Comparison of ENCODE assay signal across 8 cellular contexts in genomic region chr7:44123190-44124003, GRCh38. TPM values are rescaled to one million over a fixed set of nuclear protein-coding genes. Genes with fewer than 3 reads are reported as not detected.
DNase-seq lines count a peak whose midpoint lies in the region; ATAC-seq and TF ChIP-seq lines count a peak whose summit lies in the region.

POLD2 (minus strand) TSS chr7:44123548; CDS start chr7:44122053, 1,495 bp downstream.

- H3K9me3 Mint-ChIP-seq in activated naive CD8-positive, alpha-beta T cell treated with anti-CD3 and anti-CD28 coated beads, Interleukin-2, amount 10 ng/mL, durations not matched to agents 7 days and 5 days, result peaks cover 2% of the 10 kb centered on the region

- WGBS in ovary, 3 donors, result 0 to 1% (median 0%) methylated on average over 66 to 86 of the region's 86 CpGs
- WGBS in thyroid gland, 2 donors, result 1% methylated on average over 28 to 37 of the region's 86 CpGs

- peaks cover 4% of the 10 kb centered on the region for H3K4me1 ChIP-seq in ovary (ENCODE audit: insufficient read depth)
- peaks cover 6 to 9% of the 10 kb centered on the region in 2 donors for H3K4me1 ChIP-seq in thyroid gland

- no peaks in the 10 kb centered on the region for H3K9me2 ChIP-seq in SU-DHL-6 (replicated peaks; ENCODE audit: insufficient read depth, low read length)

- TF ChIP-seq EP300 in ovary (IDR thresholded peaks at IDR 0.05), result no peak

- H3K9me3 ChIP-seq in SU-DHL-6 (ENCODE audit: insufficient read depth, low read length), result no peaks in the 10 kb centered on the region
- no peaks in the 10 kb centered on the region for H3K9me3 ChIP-seq in ovary
- H3K9me3 ChIP-seq in thyroid gland, result no peaks in the 10 kb centered on the region

- peaks cover 28% of the 10 kb centered on the region for H3K4me1 Mint-ChIP-seq in activated naive CD8-positive, alpha-beta T cell treated with anti-CD3 and anti-CD28 coated beads, Interleukin-2, amount 10 ng/mL, durations not matched to agents 7 days and 5 days

- intact Hi-C loops in head of caudate nucleus (cut with DNase I) (loop anchor here (10.0 kb wide), 1 partner anchor 79 kb away; the partner anchor contains the start of gene DBNL), ovary (cut with DNase I) (loop anchor here in 2 of 4 donors (5.0 kb wide), 2 partner anchors 41 to 46 kb away; partner anchors contain the start of gene POLM (in 1 of the 2)), thyroid gland (cut with DNase I) (loop anchor here (10.0 kb wide), 1 partner anchor 81 kb away; the partner anchor contains the start of gene YKT6)

- H3K27ac ChIP-seq in SU-DHL-6 (ENCODE audit: low read depth, low read length) (peak within 1 kb of the TSS; percentile 36), ovary (peak within 1 kb of the TSS; percentile 42 to 88), thyroid gland (peak within 1 kb of the TSS; percentile 13 to 65 (median 41))

- POLR2A ChIA-PET in activated naive CD8-positive, alpha-beta T cell treated with anti-CD3 and anti-CD28 coated beads, Interleukin-2, amount 10 ng/mL, durations not matched to agents 7 days and 5 days (lab: Charles Lee), result interaction anchor here (0.7 to 2.5 kb wide), 5 partner anchors 19 to 220 kb away, joined by 3 to 20 read pairs (median 4); partner anchors contain the start of gene AEBP1

- peaks cover 25% of the 10 kb centered on the region for H3K79me2 ChIP-seq in SU-DHL-6 (ENCODE audit: insufficient read depth, low read length)

- H3K27me3 Mint-ChIP-seq in activated naive CD8-positive, alpha-beta T cell treated with anti-CD3 and anti-CD28 coated beads, Interleukin-2, amount 10 ng/mL, durations not matched to agents 7 days and 5 days, result peaks cover 17% of the 10 kb centered on the region

- H3K27me3 ChIP-seq in SU-DHL-6 (ENCODE audit: low read length) (no peaks in the 10 kb centered on the region), ovary (no peaks in the 10 kb centered on the region), thyroid gland (no peaks in the 10 kb centered on the region)

- H3K4me2 ChIP-seq in SU-DHL-6 (ENCODE audit: low read depth, low read length, poor library complexity, severe bottlenecking), result peak within 1 kb of the TSS; percentile 96

- TF ChIP-seq POLR2A in ovary (IDR thresholded peaks at IDR 0.05), result peak; percentile 69
- TF ChIP-seq POLR2A in thyroid gland (IDR thresholded peaks at IDR 0.05), result peak in 1 of 2 donors; percentile 69

- H3K9ac ChIP-seq in SU-DHL-6 (ENCODE audit: low read length), result peak within 1 kb of the TSS; percentile 76

- ATAC-seq in HG02623 (IDR thresholded peaks at IDR 0.05; ENCODE audit: unreplicated experiment), result peak; percentile 97
- ATAC-seq in activated naive CD8-positive, alpha-beta T cell treated with anti-CD3 and anti-CD28 coated beads, Interleukin-2, amount 10 ng/mL, durations not matched to agents 7 days and 5 days (ENCODE audit: low read depth), result peak; percentile 100

- H3K36me3 ChIP-seq in SU-DHL-6 (ENCODE audit: low read length), result peaks cover 5% of the 10 kb centered on the region; the same call in 1 of the 2 replicates
- no peaks in the 10 kb centered on the region for H3K36me3 ChIP-seq in ovary
- H3K36me3 ChIP-seq in thyroid gland, result peaks cover 9% of the 10 kb centered on the region in 2 donors

- peaks cover 18% of the 10 kb centered on the region for H3K36me3 Mint-ChIP-seq in activated naive CD8-positive, alpha-beta T cell treated with anti-CD3 and anti-CD28 coated beads, Interleukin-2, amount 10 ng/mL, durations not matched to agents 7 days and 5 days

- TF ChIP-seq CTCF in GM10266 (IDR thresholded peaks at IDR 0.05; ENCODE audit: control insufficient read depth, insufficient read depth, low read depth, missing control alignments) (no peak), SU-DHL-6 (IDR thresholded peaks at IDR 0.05; ENCODE audit: insufficient read depth, low read length, poor library complexity, severe bottlenecking) (no peak), ovary (IDR thresholded peaks at IDR 0.05) (peak in 2 of 3 donors; percentile 7 to 10), thyroid gland (IDR thresholded peaks at IDR 0.05) (peak in 1 of 6 experiments; percentile 17)

- H4K20me1 ChIP-seq in SU-DHL-6 (ENCODE audit: low read depth, low read length), result no peaks in the 10 kb centered on the region

- H3K27ac Mint-ChIP-seq in activated naive CD8-positive, alpha-beta T cell treated with anti-CD3 and anti-CD28 coated beads, Interleukin-2, amount 10 ng/mL, durations not matched to agents 7 days and 5 days, result peak within 1 kb of the TSS; percentile 83

- H3K4me3 Mint-ChIP-seq in activated naive CD8-positive, alpha-beta T cell treated with anti-CD3 and anti-CD28 coated beads, Interleukin-2, amount 10 ng/mL, durations not matched to agents 7 days and 5 days, result peak within 1 kb of the TSS; percentile 77

- DNase-seq in GM10266 (ENCODE audit: extremely low spot score) (peak; percentile 100), NCI-H1105 (lab: John Stamatoyannopoulos, UW) (peak; percentile 98), head of caudate nucleus (peak; percentile 95 to 99 (median 99)), ovary (peak; percentile 98 to 99 (median 98)), thyroid gland (peak; percentile 98 to 99)
- DNase-seq in activated naive CD8-positive, alpha-beta T cell treated with anti-CD3 and anti-CD28 coated beads, Interleukin-2, amount 10 ng/mL, durations not matched to agents 7 days and 5 days, result peak; percentile 97

- peak within 1 kb of the TSS; percentile 96 for H2AFZ ChIP-seq in SU-DHL-6 (ENCODE audit: low read depth, low read length, severe bottlenecking)

- H3F3A ChIP-seq in SU-DHL-6 (ENCODE audit: insufficient read depth), result peaks cover 7% of the 10 kb centered on the region

- H3K4me3 ChIP-seq in SU-DHL-6 (ENCODE audit: insufficient read depth, low read length, poor library complexity, severe bottlenecking), result peak within 1 kb of the TSS; percentile 90
- peak within 1 kb of the TSS; percentile 91 for H3K4me3 ChIP-seq in ovary
- peak within 1 kb of the TSS; percentile 41 to 81 (median 69) for H3K4me3 ChIP-seq in thyroid gland (replicated peaks in 1 of 3)

RNA-seq across cellular contexts. Expression of gene POLD2, which starts in this region (rescaled TPM):
- total RNA-seq in activated naive CD8-positive, alpha-beta T cell treated with anti-CD3 and anti-CD28 coated beads, Interleukin-2, amount 10 ng/mL, durations not matched to agents 7 days and 5 days, result 10 to 100 TPM; 99.3 to 99.4 TPM
- total RNA-seq in ovary (100 to 1,000 TPM in 2 of 7 donors, 10 to 100 TPM in 5; 42.4 to 118 (median 76.9) TPM), thyroid gland (10 to 100 TPM; 48.8 to 65.8 (median 55.1) TPM)
- 10 to 100 TPM; 35.3 to 63.5 TPM for polyA plus RNA-seq in ovary

Comparison
In these comparisons a context has a peak if more than half of its experiments do, and no peak if none do; other contexts are left out.
1. Peak in every context shown above with its lines: DNase-seq, ATAC-seq, H3K4me3 ChIP-seq and H3K27ac ChIP-seq.
2. CTCF ChIP-seq: peak in ovary (2 of 3); none in GM10266 (single experiment) and SU-DHL-6 (single experiment).